Comparison of ENCODE assay signal across 23 cellular contexts in the genomic region with DNA sequence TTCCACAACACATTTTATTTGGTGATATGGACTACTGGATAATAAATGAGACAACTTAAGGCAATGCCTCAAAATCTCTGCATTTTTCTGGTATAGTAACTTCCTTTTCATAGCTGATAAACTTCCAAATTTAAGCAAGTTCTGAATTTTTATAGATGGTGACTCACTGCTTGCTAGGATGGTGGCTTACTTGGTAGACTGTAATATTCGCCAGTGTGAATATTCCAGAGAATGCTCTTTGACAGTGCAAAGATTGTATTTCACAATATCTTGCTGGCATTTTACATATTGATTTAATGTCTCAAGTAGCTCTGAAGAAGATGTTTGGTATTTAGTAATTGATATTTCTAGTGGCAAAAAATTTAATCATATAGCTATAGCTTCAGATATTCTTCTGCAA.
DNase-seq lines count a peak whose midpoint lies in the region; TF ChIP-seq lines count a peak whose summit lies in the region.
"Had no signal": no experiment of that assay in that cellular context is flagged by ENCODE, and none has a peak within 500 bp of the region (broad histone marks: within the 10 kb centered on the region; RNA-seq: fewer than 3 reads in every experiment).

No MANE protein-coding gene starts in this region.

- POLR2A ChIA-PET in Caco-2 (lab: Charles Lee), result no interaction called here
- POLR2A ChIA-PET in CD4-positive, alpha-beta memory T cell (lab: Charles Lee; ENCODE audit: partially characterized antibody), result no interaction called here

- no peaks in the 10 kb centered on the region for H3K36me3 Mint-ChIP-seq in Caco-2 (ENCODE audit: insufficient read depth, unreplicated experiment)
- H3K36me3 Mint-ChIP-seq in CD4-positive, alpha-beta memory T cell, result no peaks in the 10 kb centered on the region
- H3K36me3 Mint-ChIP-seq: activated naive CD4-positive, alpha-beta T cell treated with anti-CD3 and anti-CD28 coated beads, Interleukin-2, amount 50 U/mL, for 72 hours; CD8-positive, alpha-beta memory T cell; T-cell had no signal

- H3K4me3 Mint-ChIP-seq in Caco-2 (ENCODE audit: unreplicated experiment), result no peak overlapping the region
- no peak overlapping the region for H3K4me3 Mint-ChIP-seq in CD4-positive, alpha-beta memory T cell
- H3K4me3 Mint-ChIP-seq: CD8-positive, alpha-beta memory T cell; T-cell had no signal

- CTCF ChIA-PET in Caco-2 (lab: Charles Lee), result no interaction called here
- CTCF ChIA-PET in CD4-positive, alpha-beta memory T cell (lab: Charles Lee; ENCODE audit: partially characterized antibody), result no interaction called here

- no TSS peak for BruUV-seq in Caco-2 (replicated peaks; lab: Mats Ljungman, UMichigan)

- H3K36me3 ChIP-seq in SK-N-MC (ENCODE audit: insufficient read depth, low read length) (no peaks in the 10 kb centered on the region), Caco-2 (ENCODE audit: control insufficient read depth, insufficient read depth, low read length) (no peaks in the 10 kb centered on the region)
- no peaks in the 10 kb centered on the region for H3K36me3 ChIP-seq in CD4-positive, alpha-beta memory T cell (ENCODE audit: insufficient read depth, low read length)
- H3K36me3 ChIP-seq: gastroesophageal sphincter, HAP-1 had no signal

- no peaks in the 10 kb centered on the region for H3K27me3 ChIP-seq in Caco-2 (replicated peaks; ENCODE audit: control insufficient read depth, insufficient read depth, low read length)
- H3K27me3 ChIP-seq in CD4-positive, alpha-beta memory T cell (ENCODE audit: insufficient read depth, low read length), result no peaks in the 10 kb centered on the region
- H3K27me3 ChIP-seq: body of pancreas, gastroesophageal sphincter had no signal

- in situ Hi-C loops in GM13976 (cut with MboI; ENCODE audit: low sequenced_read_pairs, unreplicated experiment), result no loop called here

- peaks cover 8% of the 10 kb centered on the region for H3K27me3 Mint-ChIP-seq in Caco-2 (ENCODE audit: insufficient read depth, unreplicated experiment)
- peaks cover 5 to 7% of the 10 kb centered on the region in 2 donors for H3K27me3 Mint-ChIP-seq in CD4-positive, alpha-beta memory T cell
- H3K27me3 Mint-ChIP-seq: T-cell had no signal

- H3K4me3 ChIP-seq in SK-N-MC, result no peak overlapping the region
- no peak overlapping the region for H3K4me3 ChIP-seq in Caco-2 (ENCODE audit: low read depth, low read length)
- H3K4me3 ChIP-seq in CD4-positive, alpha-beta memory T cell (ENCODE audit: low read length in 2 of 2), result no peak overlapping the region
- H3K4me3 ChIP-seq: body of pancreas, coronary artery, gastroesophageal sphincter, HAP-1 had no signal

- H3K9ac ChIP-seq in SK-N-MC (ENCODE audit: insufficient read length), result no peak overlapping the region

- intact Hi-C loops in Caco-2 (cut with micrococcal nuclease; ENCODE audit: unreplicated experiment), result no loop called here
- intact Hi-C loops in CD4-positive, alpha-beta memory T cell (cut with micrococcal nuclease), result no loop called here

- no peaks in the 10 kb centered on the region for H3K4me1 Mint-ChIP-seq in Caco-2 (ENCODE audit: low read depth, unreplicated experiment)
- no peaks in the 10 kb centered on the region for H3K4me1 Mint-ChIP-seq in CD4-positive, alpha-beta memory T cell
- H3K4me1 Mint-ChIP-seq: CD8-positive, alpha-beta memory T cell; T-cell had no signal

- H3K9me3 ChIP-seq in SK-N-MC (ENCODE audit: low read depth, low read length), result no peaks in the 10 kb centered on the region
- no peaks in the 10 kb centered on the region for H3K9me3 ChIP-seq in Caco-2
- H3K9me3 ChIP-seq in CD4-positive, alpha-beta memory T cell (ENCODE audit: control insufficient read depth in 1 of 2, low read length in 2 of 2), result no peaks in the 10 kb centered on the region
- H3K9me3 ChIP-seq: body of pancreas, gastroesophageal sphincter, HAP-1 had no signal

- H3K27ac Mint-ChIP-seq in Caco-2 (ENCODE audit: unreplicated experiment), result no peak overlapping the region
- H3K27ac Mint-ChIP-seq in CD4-positive, alpha-beta memory T cell, result no peak overlapping the region
- H3K27ac Mint-ChIP-seq: activated naive CD4-positive, alpha-beta T cell treated with anti-CD3 and anti-CD28 coated beads, Interleukin-2, amount 50 U/mL, for 72 hours; CD8-positive, alpha-beta memory T cell; T-cell had no signal

- no peaks in the 10 kb centered on the region for H3K9me3 Mint-ChIP-seq in Caco-2 (ENCODE audit: unreplicated experiment)
- H3K9me3 Mint-ChIP-seq in CD4-positive, alpha-beta memory T cell, result no peaks in the 10 kb centered on the region
- H3K9me3 Mint-ChIP-seq: activated naive CD4-positive, alpha-beta T cell treated with anti-CD3 and anti-CD28 coated beads, Interleukin-2, amount 50 U/mL, for 72 hours had no signal

- TF ChIP-seq CTCF in GM13976 (IDR thresholded peaks at IDR 0.05; ENCODE audit: borderline replicate concordance, control extremely low read depth, extremely low read depth, insufficient read depth, missing control alignments) (no peak), Caco-2 (IDR thresholded peaks at IDR 0.05; ENCODE audit: insufficient read depth in 1 of 2, low read depth in 1 of 2, low read length in 1 of 2, severe bottlenecking in 1 of 2, unreplicated experiment in 1 of 2) (no peak)

- no peaks in the 10 kb centered on the region for H3K4me1 ChIP-seq in Caco-2
- no peaks in the 10 kb centered on the region for H3K4me1 ChIP-seq in CD4-positive, alpha-beta memory T cell (ENCODE audit: insufficient read depth, low read length)
- H3K4me1 ChIP-seq: body of pancreas, gastroesophageal sphincter, HAP-1 had no signal

- no peak overlapping the region for H3K27ac ChIP-seq in SK-N-MC
- H3K27ac ChIP-seq in CD4-positive, alpha-beta memory T cell (ENCODE audit: low read depth, low read length), result no peak overlapping the region
- H3K27ac ChIP-seq: body of pancreas, coronary artery, gastroesophageal sphincter had no signal

- DNase-seq in A172 (ENCODE audit: low spot score) (peak; percentile 31), GM03348 (ENCODE audit: low spot score) (peak; percentile 21), SK-N-MC (ENCODE audit: low read depth, low spot score) (peak; percentile 26), fibroblast of peridontal ligament (ENCODE audit: extremely low read depth) (peak; percentile 80), GM13976 (ENCODE audit: low spot score) (no peak), Caco-2 (no peak), CD1c-positive myeloid dendritic cell (ENCODE audit: extremely low spot score) (no peak)
- no peak for DNase-seq in CD4-positive, alpha-beta memory T cell
- DNase-seq: ACHN; activated CD4-positive, alpha-beta T cell treated with anti-CD3 and anti-CD28 coated beads for 4 hours; body of pancreas; CD8-positive, alpha-beta memory T cell; DMS53; NCI-H1694 treated with DMSO at 0.1 percent for 48 hours; NCI-H774; nucleus accumbens; SHP77 treated with DMSO at 0.1 percent for 48 hours; stimulated activated CD4-positive, alpha-beta T cell treated with anti-CD3 and anti-CD28 coated beads, Interleukin-15, amount 100 ng/mL, for 24 hours; T-cell had no signal

Comparison
In these comparisons a context has a peak if more than half of its experiments do, and no peak if none do; other contexts are left out.
1. DNase-seq: peak in A172 (single experiment), GM03348 (single experiment), SK-N-MC (single experiment) and fibroblast of peridontal ligament (single experiment); none in GM13976 (single experiment), Caco-2 (0 of 2), CD4-positive, alpha-beta memory T cell (0 of 5) and CD1c-positive myeloid dendritic cell (single experiment).